Comparison of ENCODE assay signal across 1 cellular context in the genomic region with DNA sequence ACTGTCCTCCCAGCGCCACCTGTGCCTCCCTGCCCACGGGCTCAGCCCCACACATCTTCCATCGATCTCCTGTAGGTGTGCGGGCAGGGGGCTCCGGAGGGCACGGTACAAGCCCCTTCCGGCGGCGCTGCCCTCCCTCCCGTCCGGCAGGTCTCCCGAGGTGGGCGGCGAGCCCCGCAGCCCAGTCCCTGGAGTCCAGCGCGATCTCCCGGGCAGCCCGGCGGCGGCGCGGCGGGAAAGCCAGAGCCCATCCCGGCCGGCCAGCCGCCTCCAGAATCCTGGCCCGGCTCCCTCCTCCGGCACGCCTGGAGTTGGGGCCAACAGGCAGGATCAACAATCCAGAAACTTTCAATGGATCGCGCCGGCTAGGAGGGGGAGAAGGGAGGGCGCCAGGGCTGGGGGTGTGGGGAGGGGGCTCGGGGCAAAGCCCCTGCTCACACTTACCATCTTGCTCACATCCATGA.
TF ChIP-seq lines count a peak whose summit lies in the region.

No MANE protein-coding gene starts in this region.

TF ChIP-seq in H1, 55 proteins besides CTCF, POLR2A, EP300 and RAD21 (continued from another document):
- 0 out of 2 replicates have a peak, but pooled peaks have one; percentile 16 for TF ChIP-seq TAF1 (IDR thresholded peaks at IDR 0.05; ENCODE audit: low read depth, low read length)
- no peak for TF ChIP-seq MAFK (IDR thresholded peaks at IDR 0.05; ENCODE audit: low read depth, low read length)
- 0 out of 2 replicates have a peak, but pooled peaks have one; percentile 30 for TF ChIP-seq PHF8 (conservative IDR thresholded peaks at IDR 0.05; ENCODE audit: low read depth, low read length)
- no peak for TF ChIP-seq EZH2 (IDR thresholded peaks at IDR 0.05; ENCODE audit: low read depth, low read length, severe bottlenecking)
- no peak for TF ChIP-seq JUN (IDR thresholded peaks at IDR 0.05; ENCODE audit: low read depth, low read length)
- peak; percentile 47 for TF ChIP-seq TAF7 (optimal IDR thresholded peaks at IDR 0.05; ENCODE audit: borderline replicate concordance, low read depth, low read length)
- TF ChIP-seq SIRT6 (IDR thresholded peaks at IDR 0.05; ENCODE audit: low read length): no peak
- TF ChIP-seq KDM5A (IDR thresholded peaks at IDR 0.05; ENCODE audit: low read length): no peak
- TF ChIP-seq RBBP5 (IDR thresholded peaks at IDR 0.05; ENCODE audit: borderline replicate concordance, low read depth, low read length): no peak
- no peak for TF ChIP-seq CHD7 (IDR thresholded peaks at IDR 0.05; ENCODE audit: insufficient replicate concordance, low read length)
